Comparison of ENCODE assay signal across 1 cellular context in the genomic region with DNA sequence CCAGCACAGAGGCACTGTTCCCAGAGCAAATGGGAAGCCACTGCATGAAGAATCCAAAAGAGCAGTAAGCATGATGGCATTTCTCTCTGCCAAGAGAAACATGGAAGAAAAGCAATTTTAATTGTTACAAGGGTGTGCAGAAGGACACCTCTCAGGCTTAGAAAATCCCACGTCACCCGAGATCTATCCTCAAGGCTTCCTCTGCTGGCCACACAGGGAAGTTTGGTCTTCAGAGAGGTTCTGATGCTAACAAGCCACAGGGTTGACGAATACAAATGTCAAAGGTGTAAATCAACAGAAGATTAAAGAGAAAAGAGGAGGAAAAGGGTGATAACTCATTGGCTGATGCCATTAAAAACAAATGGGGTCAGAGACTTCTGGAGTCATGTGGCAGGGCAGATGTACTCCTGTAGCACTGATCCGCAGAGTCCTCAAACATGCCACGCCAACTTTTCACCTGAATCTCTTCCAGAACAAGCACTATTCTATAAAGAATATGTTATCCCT.
TF ChIP-seq lines count a peak whose summit lies in the region.

No MANE protein-coding gene starts in this region.

TF ChIP-seq in HepG2, 621 proteins besides CTCF, POLR2A, EP300 and RAD21 (continued from another document):
- TF ChIP-seq, protein P1, sequence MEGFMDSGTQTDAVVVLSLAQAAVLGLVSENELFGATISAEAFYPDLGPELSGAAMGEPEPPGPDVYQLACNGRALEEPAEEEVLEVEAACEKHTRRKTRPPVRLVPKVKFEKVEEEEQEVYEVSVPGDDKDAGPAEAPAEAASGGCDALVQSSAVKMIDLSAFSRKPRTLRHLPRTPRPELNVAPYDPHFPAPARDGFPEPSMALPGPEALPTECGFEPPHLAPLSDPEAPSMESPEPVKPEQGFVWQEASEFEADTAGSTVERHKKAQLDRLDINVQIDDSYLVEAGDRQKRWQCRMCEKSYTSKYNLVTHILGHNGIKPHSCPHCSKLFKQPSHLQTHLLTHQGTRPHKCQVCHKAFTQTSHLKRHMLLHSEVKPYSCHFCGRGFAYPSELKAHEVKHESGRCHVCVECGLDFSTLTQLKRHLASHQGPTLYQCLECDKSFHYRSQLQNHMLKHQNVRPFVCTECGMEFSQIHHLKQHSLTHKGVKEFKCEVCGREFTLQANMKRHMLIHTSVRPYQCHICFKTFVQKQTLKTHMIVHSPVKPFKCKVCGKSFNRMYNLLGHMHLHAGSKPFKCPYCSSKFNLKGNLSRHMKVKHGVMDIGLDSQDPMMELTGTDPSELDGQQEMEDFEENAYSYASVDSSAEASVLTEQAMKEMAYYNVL (CRISPR knock-in tag; IDR thresholded peaks at IDR 0.05; ENCODE audit: borderline replicate concordance): no peak
- TF ChIP-seq ZNF431 (CRISPR knock-in tag; IDR thresholded peaks at IDR 0.05; ENCODE audit: borderline replicate concordance, low read depth): no peak
- TF ChIP-seq, protein P2, sequence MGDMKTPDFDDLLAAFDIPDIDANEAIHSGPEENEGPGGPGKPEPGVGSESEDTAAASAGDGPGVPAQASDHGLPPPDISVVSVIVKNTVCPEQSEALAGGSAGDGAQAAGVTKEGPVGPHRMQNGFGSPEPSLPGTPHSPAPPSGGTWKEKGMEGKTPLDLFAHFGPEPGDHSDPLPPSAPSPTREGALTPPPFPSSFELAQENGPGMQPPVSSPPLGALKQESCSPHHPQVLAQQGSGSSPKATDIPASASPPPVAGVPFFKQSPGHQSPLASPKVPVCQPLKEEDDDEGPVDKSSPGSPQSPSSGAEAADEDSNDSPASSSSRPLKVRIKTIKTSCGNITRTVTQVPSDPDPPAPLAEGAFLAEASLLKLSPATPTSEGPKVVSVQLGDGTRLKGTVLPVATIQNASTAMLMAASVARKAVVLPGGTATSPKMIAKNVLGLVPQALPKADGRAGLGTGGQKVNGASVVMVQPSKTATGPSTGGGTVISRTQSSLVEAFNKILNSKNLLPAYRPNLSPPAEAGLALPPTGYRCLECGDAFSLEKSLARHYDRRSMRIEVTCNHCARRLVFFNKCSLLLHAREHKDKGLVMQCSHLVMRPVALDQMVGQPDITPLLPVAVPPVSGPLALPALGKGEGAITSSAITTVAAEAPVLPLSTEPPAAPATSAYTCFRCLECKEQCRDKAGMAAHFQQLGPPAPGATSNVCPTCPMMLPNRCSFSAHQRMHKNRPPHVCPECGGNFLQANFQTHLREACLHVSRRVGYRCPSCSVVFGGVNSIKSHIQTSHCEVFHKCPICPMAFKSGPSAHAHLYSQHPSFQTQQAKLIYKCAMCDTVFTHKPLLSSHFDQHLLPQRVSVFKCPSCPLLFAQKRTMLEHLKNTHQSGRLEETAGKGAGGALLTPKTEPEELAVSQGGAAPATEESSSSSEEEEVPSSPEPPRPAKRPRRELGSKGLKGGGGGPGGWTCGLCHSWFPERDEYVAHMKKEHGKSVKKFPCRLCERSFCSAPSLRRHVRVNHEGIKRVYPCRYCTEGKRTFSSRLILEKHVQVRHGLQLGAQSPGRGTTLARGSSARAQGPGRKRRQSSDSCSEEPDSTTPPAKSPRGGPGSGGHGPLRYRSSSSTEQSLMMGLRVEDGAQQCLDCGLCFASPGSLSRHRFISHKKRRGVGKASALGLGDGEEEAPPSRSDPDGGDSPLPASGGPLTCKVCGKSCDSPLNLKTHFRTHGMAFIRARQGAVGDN (CRISPR knock-in tag; IDR thresholded peaks at IDR 0.05): no peak
- TF ChIP-seq HDAC1 (CRISPR knock-in tag; IDR thresholded peaks at IDR 0.05): no peak
- TF ChIP-seq ZBTB7A (CRISPR knock-in tag; IDR thresholded peaks at IDR 0.05): no peak
- no peak for TF ChIP-seq IKZF4 (CRISPR knock-in tag; IDR thresholded peaks at IDR 0.05; ENCODE audit: borderline replicate concordance, low read depth, not compliant biosample characterization)
- TF ChIP-seq ZNF451 (CRISPR knock-in tag; IDR thresholded peaks at IDR 0.05): no peak
